Comparison of ENCODE assay signal across 9 cellular contexts in genomic region chr21:32135401-32136363, GRCh38.
A peak's percentile ranks its signal among the peaks of the same experiment; 100 is the strongest.
DNase-seq lines count a peak whose midpoint lies in the region; TF ChIP-seq lines count a peak whose summit lies in the region.
"Had no signal": no experiment of that assay in that cellular context is flagged by ENCODE, and none has a peak within 500 bp of the region (broad histone marks: within the 10 kb centered on the region; RNA-seq: fewer than 3 reads in every experiment).

No MANE protein-coding gene starts in this region.

- peak; percentile 58 for DNase-seq in GM04504 (ENCODE audit: low read depth)
- peak; percentile 72 for DNase-seq in GM23248
- no peak for DNase-seq in SKM-1 (lab: John Stamatoyannopoulos, UW; ENCODE audit: unreplicated experiment)
- no peak for DNase-seq in NCI-H2171 (lab: John Stamatoyannopoulos, UW)
- DNase-seq in nephron progenitor cell = no peak
- DNase-seq in NCI-H526 treated with DMSO at 0.1 percent for 48 hours (lab: John Stamatoyannopoulos, UW) = no peak
- DNase-seq: stimulated activated CD4-positive, alpha-beta T cell treated with anti-CD3 and anti-CD28 coated beads, Interleukin-2, amount 100 ng/mL, for 48 hours had no signal

- H3K36me3 Mint-ChIP-seq in nephron (ENCODE audit: low read depth) = no peaks in the 10 kb centered on the region
- H3K36me3 Mint-ChIP-seq in nephron progenitor cell (ENCODE audit: low read depth) = no peaks in the 10 kb centered on the region

- H3K4me1 Mint-ChIP-seq in nephron (peaks cover 51% of the 10 kb centered on the region), nephron progenitor cell (peaks cover 57% of the 10 kb centered on the region)

- H3F3A ChIP-seq in GM23248 (ENCODE audit: insufficient read depth) = 0 out of 2 replicates have a peak, but pooled peaks cover 3% of the 10 kb centered on the region

- H3K36me3 ChIP-seq in GM23248 (ENCODE audit: low read depth) (no peaks in the 10 kb centered on the region), OCI-LY3 (replicated peaks; ENCODE audit: low read depth, low read length) (no peaks in the 10 kb centered on the region)

- H3K4me3 Mint-ChIP-seq in nephron (peak overlapping the region in 1 of 3 experiments; percentile 3), nephron progenitor cell (no peak overlapping the region)

- H3K9me3 ChIP-seq in GM23248 (ENCODE audit: low read depth) (no peaks in the 10 kb centered on the region), OCI-LY3 (ENCODE audit: insufficient read depth, low read length) (no peaks in the 10 kb centered on the region)

- H3K27me3 Mint-ChIP-seq in nephron (ENCODE audit: low read depth) (peaks cover 17% of the 10 kb centered on the region), nephron progenitor cell (ENCODE audit: low read depth, poor library complexity) (peaks cover 16% of the 10 kb centered on the region)

- no peaks in the 10 kb centered on the region for H3K79me2 ChIP-seq in GM23248 (ENCODE audit: insufficient read depth)
- H3K79me2 ChIP-seq in OCI-LY3 (ENCODE audit: low read length) = no peaks in the 10 kb centered on the region

- H3K4me2 ChIP-seq in GM23248 (ENCODE audit: unreplicated experiment) = peak overlapping the region; percentile 73
- peak overlapping the region; percentile 85 for H3K4me2 ChIP-seq in OCI-LY3 (ENCODE audit: low read length)

- H3K27me3 ChIP-seq in GM23248 (replicated peaks; ENCODE audit: insufficient read depth) (no peaks in the 10 kb centered on the region), OCI-LY3 (ENCODE audit: low read depth, low read length) (no peaks in the 10 kb centered on the region)

- H3K9me3 Mint-ChIP-seq in nephron (peaks cover 6% of the 10 kb centered on the region), nephron progenitor cell (peaks cover 16% of the 10 kb centered on the region)

- peak overlapping the region; percentile 43 for H3K4me3 ChIP-seq in GM23248
- peak overlapping the region; percentile 68 for H3K4me3 ChIP-seq in OCI-LY3 (ENCODE audit: low read length)

- in situ Hi-C loops in GM23248 (cut with MboI) = no loop called here

- H3K27ac Mint-ChIP-seq in nephron (peak overlapping the region; percentile 36 to 59 (median 55)), nephron progenitor cell (no peak overlapping the region)

- H4K20me1 ChIP-seq in GM23248 (ENCODE audit: insufficient read depth) (no peaks in the 10 kb centered on the region), OCI-LY3 (ENCODE audit: insufficient read depth, low read length) (no peaks in the 10 kb centered on the region)

- H3K9ac ChIP-seq in GM23248 (no peak overlapping the region), OCI-LY3 (ENCODE audit: low read length) (peak overlapping the region; percentile 17; the same call in 1 of the 2 replicates)

- TF ChIP-seq CTCF in OCI-LY3 (IDR thresholded peaks at IDR 0.05; ENCODE audit: low read depth, low read length) (peak; percentile 20; the same call in 1 of the 2 replicates), nephron (IDR thresholded peaks at IDR 0.05; ENCODE audit: unreplicated experiment in 3 of 3) (no peak), nephron progenitor cell (IDR thresholded peaks at IDR 0.05) (no peak)

- no peaks in the 10 kb centered on the region for H3K9me2 ChIP-seq in GM23248 (ENCODE audit: insufficient read depth)

- H2AFZ ChIP-seq in GM23248 (peak overlapping the region; percentile 18; the same call in 1 of the 2 replicates), OCI-LY3 (ENCODE audit: low read depth, low read length) (peak overlapping the region; percentile 56; the same call in 1 of the 2 replicates)

- peaks cover 17% of the 10 kb centered on the region for H3K4me1 ChIP-seq in GM23248 (ENCODE audit: insufficient read depth)
- peaks cover 19% of the 10 kb centered on the region for H3K4me1 ChIP-seq in OCI-LY3 (ENCODE audit: low read length)

- H3K27ac ChIP-seq in GM23248 (no peak overlapping the region; the same call in 1 of the 2 replicates), OCI-LY3 (ENCODE audit: low read length) (peak overlapping the region; percentile 36)

- WGBS in GM23248 (ENCODE audit: low coverage in 1 of 2, low lambda C conversion rate in 2 of 2, missing lambda C conversion rate in 2 of 2), 2 experiments = 4 to 6% methylated on average over 16 of the region's 16 CpGs

Comparison
In these comparisons a context has a peak if more than half of its experiments do, and no peak if none do; other contexts are left out.
1. DNase-seq: peak in GM04504 (single experiment) and GM23248 (single experiment); none in SKM-1 (single experiment), NCI-H2171 (single experiment), nephron progenitor cell (single experiment) and NCI-H526 treated with DMSO at 0.1 percent for 48 hours (single experiment).